In the genomic region with DNA sequence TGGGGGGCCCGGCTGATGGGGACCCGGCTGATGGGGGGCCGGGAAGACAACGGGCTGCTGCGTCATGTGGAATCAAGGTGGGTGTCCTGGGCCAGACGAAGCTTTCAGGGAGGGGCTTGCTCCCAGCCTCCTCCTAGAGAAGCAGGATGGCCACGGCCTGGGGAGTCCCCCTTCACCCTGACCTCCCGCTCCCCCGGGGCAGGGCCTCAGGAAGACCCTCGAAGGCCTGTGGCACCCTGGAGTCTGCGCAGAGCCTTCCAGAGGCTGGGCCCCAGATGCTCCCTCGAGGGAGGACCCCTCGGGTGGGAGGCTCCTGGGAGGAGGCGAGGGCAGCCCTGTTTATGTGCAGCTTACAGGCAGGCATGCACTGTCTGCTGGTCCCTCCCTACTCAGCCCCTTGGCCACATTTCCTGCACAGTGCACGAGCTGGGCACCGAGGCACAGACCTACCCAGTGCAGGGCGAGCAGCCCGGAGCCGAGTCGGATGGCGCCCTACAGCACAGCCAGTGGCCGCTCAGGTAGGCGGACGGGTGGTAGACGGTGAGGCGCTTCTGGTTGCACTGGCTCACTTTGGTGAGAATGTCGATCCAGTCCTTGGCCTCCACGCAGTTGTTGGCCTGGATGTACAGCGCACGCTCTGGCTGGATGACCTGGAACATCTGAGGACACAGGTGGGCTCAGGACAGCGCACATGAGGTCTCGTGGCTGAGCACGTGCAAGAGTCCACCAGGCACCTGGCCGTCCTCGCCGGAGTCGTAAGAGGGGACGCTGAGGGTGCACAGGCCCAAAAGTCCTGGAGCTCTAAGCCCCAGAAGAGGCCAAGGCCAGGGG, we compare ENCODE assay signal across 19 cellular contexts. TPM values are rescaled to one million over a fixed set of nuclear protein-coding genes. Genes with fewer than 3 reads are reported as not detected.
A peak's percentile ranks its signal among the peaks of the same experiment; 100 is the strongest.
DNase-seq lines count a peak whose midpoint lies in the region; ATAC-seq and TF ChIP-seq lines count a peak whose summit lies in the region.
"Had no signal": no experiment of that assay in that cellular context is flagged by ENCODE, and none has a peak within 500 bp of the region (broad histone marks: within the 10 kb centered on the region; RNA-seq: fewer than 3 reads in every experiment).

No MANE protein-coding gene starts in this region.

- peaks cover 9% of the 10 kb centered on the region; the same call in 1 of the 2 replicates for H3F3A ChIP-seq in GM23248 (ENCODE audit: insufficient read depth)

- H3K27me3 Mint-ChIP-seq in chondrocyte (ENCODE audit: low read depth), result no peaks in the 10 kb centered on the region
- H3K27me3 Mint-ChIP-seq: CD4-positive, CD25-positive, alpha-beta regulatory T cell had no signal

- no peak overlapping the region for H3K23ac ChIP-seq in mesenchymal stem cell (ENCODE audit: low read length in 2 of 2)

- in situ Hi-C loops in GM23248 (cut with MboI), result no loop called here

- no peak overlapping the region for H2AK5ac ChIP-seq in mesenchymal stem cell (ENCODE audit: low read length, severe bottlenecking)

- peaks cover 0 to 58% (median 10%) of the 10 kb centered on the region in 9 donors for H3K36me3 ChIP-seq in heart left ventricle
- H3K36me3 ChIP-seq in left ventricle myocardium inferior, result peaks cover 6% of the 10 kb centered on the region
- H3K36me3 ChIP-seq in mesenchymal stem cell (ENCODE audit: control insufficient read depth in 1 of 2, insufficient read depth in 2 of 2, low read depth in 1 of 2, low read length in 2 of 2), result peaks cover 80 to 82% of the 10 kb centered on the region in 2 experiments
- H3K36me3 ChIP-seq in GM23248 (ENCODE audit: low read depth), result peaks cover 18% of the 10 kb centered on the region; the same call in 1 of the 2 replicates

- H3K79me2 ChIP-seq in GM23248 (ENCODE audit: insufficient read depth), result no peaks in the 10 kb centered on the region

- intact Hi-C loops in heart left ventricle (cut with DNase I) (no loop called here), left ventricle myocardium inferior (cut with micrococcal nuclease) (no loop called here)

- H2BK15ac ChIP-seq in mesenchymal stem cell (ENCODE audit: low read depth, poor library complexity, severe bottlenecking), result no peak overlapping the region

- H3K4me1 ChIP-seq in heart left ventricle (peaks cover 0 to 29% (median 5%) of the 10 kb centered on the region in 12 donors), left ventricle myocardium inferior (peaks cover 26% of the 10 kb centered on the region), mesenchymal stem cell (ENCODE audit: control insufficient read depth, insufficient read depth, low read depth, low read length) (peaks cover 24% of the 10 kb centered on the region), GM23248 (ENCODE audit: insufficient read depth) (no peaks in the 10 kb centered on the region)

- no peak overlapping the region for H2BK5ac ChIP-seq in mesenchymal stem cell (ENCODE audit: low read depth, low read length, poor library complexity, severe bottlenecking)

- no peak for TF ChIP-seq POLR2A in heart left ventricle (IDR thresholded peaks at IDR 0.05)

- H3K4me3 ChIP-seq in heart left ventricle (no peak overlapping the region), left ventricle myocardium inferior (no peak overlapping the region), mesenchymal stem cell (ENCODE audit: insufficient read depth in 1 of 2, low read depth in 1 of 2, low read length in 2 of 2) (no peak overlapping the region), GM23248 (no peak overlapping the region)
- H3K4me3 ChIP-seq: GM23338, Peyer's patch had no signal

- H3K27ac Mint-ChIP-seq in chondrocyte (ENCODE audit: unreplicated experiment), result no peak overlapping the region
- H3K27ac Mint-ChIP-seq in stimulated activated effector memory CD8-positive, alpha-beta T cell treated with anti-CD3 and anti-CD28 coated beads, Interleukin-12 subunit alpha, Interleukin-12 subunit beta, amount 100 ng/mL, for 72 hours, result peak overlapping the region; percentile 89
- H3K27ac Mint-ChIP-seq: GM23338, HFFc6 had no signal

- H3K14ac ChIP-seq in mesenchymal stem cell (ENCODE audit: low read length in 2 of 2), result no peak overlapping the region

- WGBS in heart left ventricle, 4 donors, result 92 to 96% (median 96%) methylated on average over 29 to 38 of the region's 38 CpGs
- 94% methylated on average over 38 of the region's 38 CpGs for WGBS in mesenchymal stem cell
- WGBS in GM23248 (ENCODE audit: low coverage in 1 of 2, low lambda C conversion rate in 2 of 2, missing lambda C conversion rate in 2 of 2), 2 experiments, result 89 to 91% methylated on average over 32 to 38 of the region's 38 CpGs

- H3K4me1 Mint-ChIP-seq in chondrocyte (ENCODE audit: low read depth), result peaks cover 4% of the 10 kb centered on the region
- peaks cover 14% of the 10 kb centered on the region for H3K4me1 Mint-ChIP-seq in stimulated activated effector memory CD8-positive, alpha-beta T cell treated with anti-CD3 and anti-CD28 coated beads, Interleukin-12 subunit alpha, Interleukin-12 subunit beta, amount 100 ng/mL, for 72 hours
- H3K4me1 Mint-ChIP-seq: GM23338 had no signal

- peaks cover 28% of the 10 kb centered on the region for H3K36me3 Mint-ChIP-seq in chondrocyte (ENCODE audit: low read depth)
- peaks cover 83% of the 10 kb centered on the region for H3K36me3 Mint-ChIP-seq in stimulated activated effector memory CD8-positive, alpha-beta T cell treated with anti-CD3 and anti-CD28 coated beads, Interleukin-12 subunit alpha, Interleukin-12 subunit beta, amount 100 ng/mL, for 72 hours

- H3K27me3 ChIP-seq in heart left ventricle, result no peaks in the 10 kb centered on the region
- H3K27me3 ChIP-seq in left ventricle myocardium inferior (ENCODE audit: low read depth), result no peaks in the 10 kb centered on the region
- H3K27me3 ChIP-seq in mesenchymal stem cell (ENCODE audit: control insufficient read depth in 1 of 2, insufficient read depth in 1 of 2, low read length in 2 of 2), result no peaks in the 10 kb centered on the region
- no peaks in the 10 kb centered on the region for H3K27me3 ChIP-seq in GM23248 (replicated peaks; ENCODE audit: insufficient read depth)
- H3K27me3 ChIP-seq: Peyer's patch had no signal

- ATAC-seq in heart left ventricle, result no peak
- ATAC-seq in stimulated activated effector memory CD8-positive, alpha-beta T cell treated with anti-CD3 and anti-CD28 coated beads, Interleukin-12 subunit alpha, Interleukin-12 subunit beta, amount 100 ng/mL, for 72 hours, result no peak
- no peak for ATAC-seq in GM21381 (IDR thresholded peaks at IDR 0.05; ENCODE audit: unreplicated experiment)

- H4K20me1 ChIP-seq in GM23248 (ENCODE audit: insufficient read depth), result no peaks in the 10 kb centered on the region

- H3K18ac ChIP-seq in mesenchymal stem cell (ENCODE audit: low read depth in 1 of 2, low read length in 2 of 2), result no peak overlapping the region

- DNase-seq in heart left ventricle (peak in 3 of 5 donors; percentile 19 to 58 (median 25)), left ventricle myocardium inferior (no peak), chondrocyte (ENCODE audit: low spot score) (peak; percentile 86), mesenchymal stem cell (no peak), kidney glomerular epithelial cell (lab: John Stamatoyannopoulos, UW) (no peak), GM23248 (no peak)
- no peak for DNase-seq in stimulated activated effector memory CD8-positive, alpha-beta T cell treated with anti-CD3 and anti-CD28 coated beads, Interleukin-12 subunit alpha, Interleukin-12 subunit beta, amount 100 ng/mL, for 72 hours (ENCODE audit: low spot score in 2 of 2)
- DNase-seq: AML-193; CD4-positive, CD25-positive, alpha-beta regulatory T cell; DMS53; HFFc6; Kasumi-1; NCI-H187 treated with DMSO at 0.1 percent for 48 hours; NCI-H446 treated with DMSO at 0.1 percent for 48 hours; NCI-H748 treated with DMSO at 0.1 percent for 48 hours; Peyer's patch; SIG-M5 had no signal

- no peaks in the 10 kb centered on the region for H3K9me3 Mint-ChIP-seq in chondrocyte (ENCODE audit: low read depth)
- no peaks in the 10 kb centered on the region for H3K9me3 Mint-ChIP-seq in stimulated activated effector memory CD8-positive, alpha-beta T cell treated with anti-CD3 and anti-CD28 coated beads, Interleukin-12 subunit alpha, Interleukin-12 subunit beta, amount 100 ng/mL, for 72 hours
- H3K9me3 Mint-ChIP-seq: HFFc6 had no signal

- H4K91ac ChIP-seq in mesenchymal stem cell (ENCODE audit: low read length), result no peak overlapping the region

- no peaks in the 10 kb centered on the region for H3K9me3 ChIP-seq in heart left ventricle
- no peaks in the 10 kb centered on the region for H3K9me3 ChIP-seq in left ventricle myocardium inferior (replicated peaks)
- H3K9me3 ChIP-seq in mesenchymal stem cell (ENCODE audit: control insufficient read depth, low read length), result no peaks in the 10 kb centered on the region
- H3K9me3 ChIP-seq in GM23248 (ENCODE audit: low read depth), result no peaks in the 10 kb centered on the region
- H3K9me3 ChIP-seq: Peyer's patch had no signal

- H3K27ac ChIP-seq in heart left ventricle (no peak overlapping the region), left ventricle myocardium inferior (replicated peaks) (no peak overlapping the region), mesenchymal stem cell (ENCODE audit: low read length, poor library complexity, severe bottlenecking) (no peak overlapping the region), GM23248 (no peak overlapping the region)
- H3K27ac ChIP-seq: Peyer's patch had no signal

- no peak overlapping the region for H3K4me3 Mint-ChIP-seq in chondrocyte (ENCODE audit: unreplicated experiment)
- H3K4me3 Mint-ChIP-seq in stimulated activated effector memory CD8-positive, alpha-beta T cell treated with anti-CD3 and anti-CD28 coated beads, Interleukin-12 subunit alpha, Interleukin-12 subunit beta, amount 100 ng/mL, for 72 hours, result no peak overlapping the region
- H3K4me3 Mint-ChIP-seq: CD4-positive, CD25-positive, alpha-beta regulatory T cell; GM23338; HFFc6 had no signal

- H3K4ac ChIP-seq in mesenchymal stem cell (ENCODE audit: low read depth in 1 of 2, low read length in 2 of 2), result no peak overlapping the region

- no peak overlapping the region for H2BK120ac ChIP-seq in mesenchymal stem cell (ENCODE audit: low read depth, low read length)

- H2BK12ac ChIP-seq in mesenchymal stem cell (ENCODE audit: low read length in 2 of 2), result no peak overlapping the region

- H4K8ac ChIP-seq in mesenchymal stem cell (ENCODE audit: low read length), result peak overlapping the region; percentile 29

- H3K9me2 ChIP-seq in GM23248 (ENCODE audit: insufficient read depth), result no peaks in the 10 kb centered on the region

- TF ChIP-seq CTCF in heart left ventricle (IDR thresholded peaks at IDR 0.05) (no peak), left ventricle myocardium inferior (IDR thresholded peaks at IDR 0.05; ENCODE audit: borderline replicate concordance) (no peak), chondrocyte (IDR thresholded peaks at IDR 0.05) (no peak)

- H3K4me2 ChIP-seq in mesenchymal stem cell (ENCODE audit: low read length, poor library complexity, severe bottlenecking), result no peak overlapping the region
- no peak overlapping the region for H3K4me2 ChIP-seq in GM23248 (ENCODE audit: unreplicated experiment)
- H3K4me2 ChIP-seq: GM23338 had no signal

- H3K9ac ChIP-seq in mesenchymal stem cell (ENCODE audit: low read length) (no peak overlapping the region), GM23248 (no peak overlapping the region)

- H3K79me1 ChIP-seq in mesenchymal stem cell (replicated peaks; ENCODE audit: low read length, poor library complexity, severe bottlenecking), result peaks cover 40% of the 10 kb centered on the region

- H2AFZ ChIP-seq in mesenchymal stem cell (ENCODE audit: low read depth, low read length), result no peak overlapping the region
- H2AFZ ChIP-seq in GM23248, result no peak overlapping the region
- H2AFZ ChIP-seq: GM23338 had no signal

RNA-seq across cellular contexts. Expression of gene C13orf46, which starts 22.4 kb away (rescaled TPM):
- 1 to 10 TPM in 1 of 9 donors, under 1 TPM in 7, not detected in 1; 0.07 to 3.1 (median 0.43) TPM for total RNA-seq in heart left ventricle
- polyA plus RNA-seq in heart left ventricle, result under 1 TPM; 0.15 to 0.18 TPM
- total RNA-seq in left ventricle myocardium inferior, result 0.33 TPM
- total RNA-seq in chondrocyte, result 1.7 to 2.2 TPM (median 2.0 TPM) in 3 replicates
- polyA plus RNA-seq in mesenchymal stem cell (2013, experiment 1 of 2), result 0.43 TPM
- polyA plus RNA-seq in mesenchymal stem cell (2013, experiment 2 of 2), result 0.45 TPM
- total RNA-seq in GM23248 (2014; rRNA removed; shearing (Covaris generic)), result 6.6 TPM in 1 of 2 replicates, not detected in the other
- polyA plus RNA-seq in GM23248 (2016; fragmentation: Nextera tagmentation; extraction: Ambion mirVana), result 1.7 and 1.8 TPM in 2 replicates

Comparison
In these comparisons a context has a peak if more than half of its experiments do, and no peak if none do; other contexts are left out.
1. DNase-seq: peak in heart left ventricle (3 of 5) and chondrocyte (single experiment); none in left ventricle myocardium inferior (single experiment), mesenchymal stem cell (single experiment), stimulated activated effector memory CD8-positive, alpha-beta T cell treated with anti-CD3 and anti-CD28 coated beads, Interleukin-12 subunit alpha, Interleukin-12 subunit beta, amount 100 ng/mL, for 72 hours (0 of 2), kidney glomerular epithelial cell (single experiment) and GM23248 (single experiment).